In genomic region chr5:150559088-150559487, GRCh38 we compare ENCODE assay signal across 2 cellular contexts.
TF ChIP-seq lines count a peak whose summit lies in the region.

No MANE protein-coding gene starts in this region.

TF ChIP-seq in A549, 52 proteins besides CTCF, POLR2A, EP300 and RAD21:
- TF ChIP-seq GATA3 (IDR thresholded peaks at IDR 0.05; ENCODE audit: borderline replicate concordance) (no peak), PHF8 (IDR thresholded peaks at IDR 0.05; ENCODE audit: borderline replicate concordance, low read depth) (no peak), JUNB (IDR thresholded peaks at IDR 0.05) (no peak), FOSB (CRISPR knock-in tag; IDR thresholded peaks at IDR 0.05) (no peak), ZSCAN20 (CRISPR knock-in tag; IDR thresholded peaks at IDR 0.05) (no peak), EHMT2 (IDR thresholded peaks at IDR 0.05; ENCODE audit: low read depth) (no peak), TP53 (CRISPR knock-in tag; IDR thresholded peaks at IDR 0.05) (no peak), RNF2 (IDR thresholded peaks at IDR 0.05; ENCODE audit: borderline replicate concordance, low read depth) (no peak), POLR2AphosphoS2 (conservative IDR thresholded peaks at IDR 0.05; ENCODE audit: low read length) (no peak), HOXB13 (CRISPR knock-in tag; IDR thresholded peaks at IDR 0.05; ENCODE audit: low read depth) (no peak), MYC (IDR thresholded peaks at IDR 0.05; ENCODE audit: borderline replicate concordance, low read length) (no peak), HMGXB4 (CRISPR knock-in tag; IDR thresholded peaks at IDR 0.05; ENCODE audit: borderline replicate concordance) (no peak), SREBF2 (IDR thresholded peaks at IDR 0.05) (no peak), EHF (CRISPR knock-in tag; IDR thresholded peaks at IDR 0.05) (no peak), SMC3 (IDR thresholded peaks at IDR 0.05) (no peak), MAX (IDR thresholded peaks at IDR 0.05) (no peak), NPAS2 (CRISPR knock-in tag; IDR thresholded peaks at IDR 0.05; ENCODE audit: borderline replicate concordance) (no peak), RARB (CRISPR knock-in tag; IDR thresholded peaks at IDR 0.05) (no peak), JUN (IDR thresholded peaks at IDR 0.05) (no peak), HOXA7 (CRISPR knock-in tag; IDR thresholded peaks at IDR 0.05) (no peak)

TF ChIP-seq in H1, 55 proteins besides CTCF, POLR2A, EP300 and RAD21:
- TF ChIP-seq RBBP5 (IDR thresholded peaks at IDR 0.05; ENCODE audit: borderline replicate concordance, low read depth, low read length) (no peak), BCL11A (IDR thresholded peaks at IDR 0.05; ENCODE audit: low read depth in 2 of 2, low read length in 2 of 2) (no peak), CREB1 (IDR thresholded peaks at IDR 0.05) (no peak), GTF2F1 (IDR thresholded peaks at IDR 0.05; ENCODE audit: borderline replicate concordance, low read depth, low read length) (no peak), RNF2 (IDR thresholded peaks at IDR 0.05; ENCODE audit: borderline replicate concordance, low read depth, low read length, missing control alignments, poor library complexity, severe bottlenecking) (no peak), FOSL1 (IDR thresholded peaks at IDR 0.05; ENCODE audit: insufficient read depth, low read depth, low read length) (no peak), YY1 (IDR thresholded peaks at IDR 0.05; ENCODE audit: low read depth, low read length) (no peak), SRF (IDR thresholded peaks at IDR 0.05; ENCODE audit: low read depth, low read length) (no peak), MAX (IDR thresholded peaks at IDR 0.05) (no peak), NRF1 (IDR thresholded peaks at IDR 0.05; ENCODE audit: low read depth, low read length) (no peak), MAFK (IDR thresholded peaks at IDR 0.05; ENCODE audit: low read depth, low read length) (no peak), BRCA1 (IDR thresholded peaks at IDR 0.05; ENCODE audit: low read depth, low read length) (no peak)
